ENCODE assay signal across 21 cellular contexts in the genomic region with DNA sequence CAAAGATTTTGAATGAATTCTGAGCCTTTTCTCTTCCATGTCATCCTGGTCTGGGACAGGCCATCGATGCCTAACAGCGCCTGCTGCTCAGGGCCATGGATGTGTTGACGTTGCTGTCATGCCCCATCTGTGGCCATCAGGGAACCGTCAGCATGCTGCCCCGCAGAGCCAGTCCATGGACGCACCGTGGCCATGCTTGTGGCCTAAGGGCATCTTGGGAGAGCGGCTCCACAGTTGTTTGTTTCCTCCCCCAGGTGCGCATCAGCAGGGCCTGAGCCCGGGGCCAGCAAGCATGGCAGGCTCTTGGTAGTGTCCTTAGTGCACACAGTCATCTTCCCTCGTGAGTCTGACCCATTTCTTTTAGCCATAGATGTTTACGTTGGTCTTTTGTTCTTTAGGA.
"Had no signal": no experiment of that assay in that cellular context is flagged by ENCODE, and none has a peak within 500 bp of the region (broad histone marks: within the 10 kb centered on the region; RNA-seq: fewer than 3 reads in every experiment).

No MANE protein-coding gene starts in this region.

- DNase-seq: activated CD4-positive, alpha-beta T cell treated with anti-CD3 and anti-CD28 coated beads, Interleukin-2, amount 50 U/mL, for 1 hour; activated CD4-positive, CD25-positive, alpha-beta regulatory T cell treated with anti-CD3 and anti-CD28 coated beads, Interleukin-2, amount 50 U/mL, for 72 hours; activated CD8-positive, alpha-beta memory T cell treated with anti-CD3 and anti-CD28 coated beads, Interleukin-2, amount 50 U/mL, for 4 hours; activated effector memory CD4-positive, alpha-beta T cell treated with anti-CD3 and anti-CD28 coated beads, Interleukin-2, amount 50 U/mL, for 16 hours; activated T-cell treated with anti-CD3 and anti-CD28 coated beads, Interleukin-2, amount 50 U/mL, for 4 hours; cerebellar nuclear complex; effector memory CD4-positive, alpha-beta T cell; esophagus squamous epithelium; left cardiac atrium; nucleus accumbens; retina; stimulated activated CD4-positive, alpha-beta T cell treated with anti-CD3 and anti-CD28 coated beads, Interleukin-2, amount 100 ng/mL, for 24 hours; stimulated activated naive CD8-positive, alpha-beta T cell treated with anti-CD3 and anti-CD28 coated beads, Interleukin-15, Interleukin-2, amounts not matched to agents 100 U/mL and 50 U/mL, for 24 hours; SW 1271; T-helper 2 cell; transverse colon had no signal

- H3K4me2 ChIP-seq: hepatocyte had no signal

- ATAC-seq: activated T-cell treated with anti-CD3 and anti-CD28 coated beads, Interleukin-2, amount 50 U/mL, for 4 hours; left cardiac atrium; stimulated activated naive CD8-positive, alpha-beta T cell treated with anti-CD3 and anti-CD28 coated beads, Interleukin-15, Interleukin-2, amounts not matched to agents 100 U/mL and 50 U/mL, for 24 hours had no signal

- H3K79me2 ChIP-seq: hepatocyte had no signal

- H3K9me3 ChIP-seq: ascending aorta, breast epithelium, esophagus squamous epithelium, transverse colon had no signal

- H2AFZ ChIP-seq: hepatocyte had no signal

- H3K27ac ChIP-seq: ascending aorta, breast epithelium, VCaP had no signal

- H3K4me3 ChIP-seq: ascending aorta, breast epithelium, esophagus squamous epithelium, hepatocyte, lung, transverse colon had no signal

- H3K27me3 ChIP-seq: ascending aorta, breast epithelium, esophagus squamous epithelium, hepatocyte, transverse colon had no signal

- H3K36me3 ChIP-seq: ascending aorta, breast epithelium, esophagus squamous epithelium, transverse colon had no signal
